ENCODE assay signal across 7 cellular contexts in genomic region chr9:124835026-124835501, GRCh38.
A peak's percentile ranks its signal among the peaks of the same experiment; 100 is the strongest.
DNase-seq lines count a peak whose midpoint lies in the region; ATAC-seq, FAIRE-seq and TF ChIP-seq lines count a peak whose summit lies in the region.
"Had no signal": no experiment of that assay in that cellular context is flagged by ENCODE, and none has a peak within 500 bp of the region (broad histone marks: within the 10 kb centered on the region; RNA-seq: fewer than 3 reads in every experiment).

No MANE protein-coding gene starts in this region.

- ATAC-seq in HG02973 (IDR thresholded peaks at IDR 0.05; ENCODE audit: unreplicated experiment) (no peak), GM18907 (IDR thresholded peaks at IDR 0.05; ENCODE audit: unreplicated experiment) (no peak)

- no peak for TF ChIP-seq CTCF in coronary artery (IDR thresholded peaks at IDR 0.05)
- TF ChIP-seq CTCF in D721Med (IDR thresholded peaks at IDR 0.05; ENCODE audit: insufficient read depth, missing control alignments) = no peak

- DNase-seq in NCI-H2107 (lab: John Stamatoyannopoulos, UW) (peak; percentile 72), coronary artery (ENCODE audit: low spot score) (no peak), skeletal muscle cell (ENCODE audit: low read depth) (peak; percentile 68), D721Med (ENCODE audit: insufficient read length, low spot score) (no peak)
- DNase-seq: activated naive CD8-positive, alpha-beta T cell treated with anti-CD3 and anti-CD28 coated beads, Interleukin-2, amount 10 ng/mL, durations not matched to agents 7 days and 5 days had no signal

- H3K4me3 ChIP-seq in coronary artery (peak overlapping the region; percentile 33), skeletal muscle cell (ENCODE audit: low read depth, low read length) (no peak overlapping the region)

- peak overlapping the region in 1 of 2 donors; percentile 65 for H3K27ac ChIP-seq in coronary artery

- FAIRE-seq in D721Med (lab: Jason Lieb, UNC) = no peak

Comparison
In these comparisons a context has a peak if more than half of its experiments do, and no peak if none do; other contexts are left out.
1. DNase-seq: peak in NCI-H2107 (single experiment) and skeletal muscle cell (single experiment); none in coronary artery (single experiment) and D721Med (single experiment).